In the genomic region with DNA sequence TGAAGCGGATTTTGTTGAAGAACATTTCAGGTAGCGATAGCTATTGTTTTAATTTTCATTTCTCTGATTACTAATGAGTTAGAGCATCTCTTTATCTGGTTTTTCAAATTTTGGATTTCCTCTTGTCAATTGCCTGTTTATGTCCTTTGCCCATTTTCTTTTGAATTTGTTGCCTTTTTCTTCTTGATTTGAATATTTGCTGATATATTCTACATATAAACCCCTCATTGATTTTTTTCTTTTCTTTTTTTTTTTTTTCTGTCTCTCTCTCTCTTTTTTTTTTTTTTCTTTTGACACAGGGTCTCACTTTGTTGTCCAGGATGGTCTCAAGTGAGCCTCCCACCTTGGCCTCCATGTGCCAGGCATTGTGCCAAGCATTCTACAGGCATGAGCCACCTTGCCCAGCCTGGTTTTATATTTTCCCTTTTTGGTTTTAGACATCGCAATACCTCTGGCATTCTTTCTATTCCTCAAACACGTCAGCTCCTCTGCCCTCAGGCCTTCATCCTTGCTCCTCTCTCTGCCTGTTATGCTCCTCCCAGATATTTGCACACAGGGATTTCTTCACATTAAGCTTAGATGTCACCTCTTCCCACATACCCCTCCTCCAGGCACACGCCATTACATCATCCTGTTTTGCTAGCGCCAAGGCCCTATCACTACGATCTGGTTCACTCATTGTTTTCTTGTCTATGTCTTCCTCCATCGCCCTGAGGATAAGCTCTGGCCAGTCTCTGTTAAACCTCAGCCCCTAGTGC, we compare ENCODE assay signal across 10 cellular contexts. TPM values are rescaled to one million over a fixed set of nuclear protein-coding genes. Genes with fewer than 3 reads are reported as not detected.
A peak's percentile ranks its signal among the peaks of the same experiment; 100 is the strongest.
DNase-seq lines count a peak whose midpoint lies in the region; ATAC-seq and TF ChIP-seq lines count a peak whose summit lies in the region.
"Had no signal": no experiment of that assay in that cellular context is flagged by ENCODE, and none has a peak within 500 bp of the region (broad histone marks: within the 10 kb centered on the region; RNA-seq: fewer than 3 reads in every experiment).

No MANE protein-coding gene starts in this region.

- no peaks in the 10 kb centered on the region for H3K79me2 ChIP-seq in PC-3 (ENCODE audit: low read length)

- no peaks in the 10 kb centered on the region for H3F3A ChIP-seq in PC-3 (ENCODE audit: low read length, unreplicated experiment)

- POLR2A ChIA-PET in PC-3 (lab: Charles Lee; ENCODE audit: unreplicated experiment) (no interaction called here), A673 (lab: Charles Lee; ENCODE audit: low non-redundant PET) (no interaction called here)

- no peaks in the 10 kb centered on the region for H3K9me2 ChIP-seq in PC-3 (replicated peaks; ENCODE audit: low read length)

- H3K4me3 ChIP-seq in PC-3 (ENCODE audit: low read length) = no peak overlapping the region
- H3K4me3 ChIP-seq in testis = no peak overlapping the region
- H3K4me3 ChIP-seq in A673 (ENCODE audit: low read depth, low read length, poor library complexity, severe bottlenecking) = no peak overlapping the region
- H3K4me3 ChIP-seq in vagina = no peak overlapping the region

- H3K27ac ChIP-seq in PC-3 (ENCODE audit: low read length) (no peak overlapping the region), testis (no peak overlapping the region), A673 (ENCODE audit: low read depth, low read length, poor library complexity, severe bottlenecking) (no peak overlapping the region), vagina (no peak overlapping the region)

- DNase-seq in ELF-1 (ENCODE audit: low read depth, low spot score) (peak; percentile 81), PC-3 (peak; percentile 88), dermis blood vessel endothelial cell (peak; percentile 73), non-pigmented ciliary epithelial cell (ENCODE audit: low read depth) (peak; percentile 28), testis (no peak), A673 (ENCODE audit: low spot score) (no peak), vagina (ENCODE audit: extremely low spot score in 2 of 2) (no peak)
- DNase-seq: NCI-H146 had no signal

- TF ChIP-seq POLR2A in testis (IDR thresholded peaks at IDR 0.05) (no peak), vagina (IDR thresholded peaks at IDR 0.05) (no peak)

- CTCF ChIA-PET in PC-3 (lab: Charles Lee) (no interaction called here), A673 (lab: Charles Lee) (no interaction called here)

- TF ChIP-seq CTCF in PC-3 (conservative IDR thresholded peaks at IDR 0.05; ENCODE audit: low read depth, low read length) = no peak
- no peak for TF ChIP-seq CTCF in testis (IDR thresholded peaks at IDR 0.05)
- no peak for TF ChIP-seq CTCF in A673 (conservative IDR thresholded peaks at IDR 0.05; ENCODE audit: low read depth, low read length)
- TF ChIP-seq CTCF in vagina (IDR thresholded peaks at IDR 0.05) = no peak

- H3K9me3 ChIP-seq in PC-3 (ENCODE audit: low read length) (no peaks in the 10 kb centered on the region), testis (no peaks in the 10 kb centered on the region), A673 (ENCODE audit: low read depth, low read length, poor library complexity, severe bottlenecking) (no peaks in the 10 kb centered on the region), vagina (no peaks in the 10 kb centered on the region)

- H3K4me1 ChIP-seq in PC-3 (ENCODE audit: insufficient read depth, low read length) (peaks cover 18% of the 10 kb centered on the region), testis (no peaks in the 10 kb centered on the region), A673 (ENCODE audit: insufficient read depth, low read length, poor library complexity, severe bottlenecking) (no peaks in the 10 kb centered on the region), vagina (peaks cover 18% of the 10 kb centered on the region)

- peak; percentile 8; the same call in 1 of the 2 replicates for ATAC-seq in PC-3
- no peak for ATAC-seq in GM19023 (IDR thresholded peaks at IDR 0.05; ENCODE audit: unreplicated experiment)
- ATAC-seq: sciatic nerve had no signal

- WGBS in testis, 2 donors = 83 to 90% methylated on average over 8 of the region's 8 CpGs

- H3K27me3 ChIP-seq in PC-3 (ENCODE audit: low read length) (no peaks in the 10 kb centered on the region), testis (no peaks in the 10 kb centered on the region), A673 (replicated peaks; ENCODE audit: insufficient read depth, low read depth, low read length, poor library complexity) (no peaks in the 10 kb centered on the region), vagina (no peaks in the 10 kb centered on the region)

- intact Hi-C loops in PC-3 (cut with micrococcal nuclease) = no loop called here
- intact Hi-C loops in testis (cut with DNase I; ENCODE audit: low total_unique reads) = no loop called here
- intact Hi-C loops in A673 (cut with micrococcal nuclease; ENCODE audit: unreplicated experiment) = no loop called here
- intact Hi-C loops in vagina (cut with DNase I) = no loop called here

- H3K36me3 ChIP-seq in PC-3 (ENCODE audit: low read depth, low read length) (no peaks in the 10 kb centered on the region), testis (ENCODE audit: low read depth, missing control alignments) (no peaks in the 10 kb centered on the region), A673 (ENCODE audit: insufficient read depth, low read length, poor library complexity, severe bottlenecking) (no peaks in the 10 kb centered on the region), vagina (no peaks in the 10 kb centered on the region)

- BruUV-seq in PC-3 (replicated peaks; lab: Mats Ljungman, UMichigan) (no TSS peak), A673 (replicated peaks; lab: Mats Ljungman, UMichigan) (no TSS peak)

- peak overlapping the region; percentile 51 for H3K4me2 ChIP-seq in PC-3 (ENCODE audit: low read length)

- no peaks in the 10 kb centered on the region for H4K20me1 ChIP-seq in PC-3 (ENCODE audit: low read length)

- no peak overlapping the region for H3K9ac ChIP-seq in PC-3 (ENCODE audit: low read length)

- no peak overlapping the region for H2AFZ ChIP-seq in PC-3 (ENCODE audit: low read length)

RNA-seq across cellular contexts. Expression of a gene that starts 8.5 kb away (rescaled TPM):
- total RNA-seq in PC-3 (2014; rRNA removed) (6.7 and 8.4 TPM in 2 replicates), dermis blood vessel endothelial cell (4.2 and 5.1 TPM in 2 replicates), testis (10 to 100 TPM; 18.6 to 19.9 TPM), A673 (2021) (37.7 and 47.1 TPM in 2 replicates), vagina (10.1 TPM)
- polyA plus RNA-seq in testis (ENCODE audit: insufficient read depth, low read depth, low replicate concordance) = 6.6 TPM

RNA-seq across cellular contexts. Expression of a gene that starts 9.9 kb away (rescaled TPM):
- not detected in 2 replicates for total RNA-seq in PC-3 (2014; rRNA removed)
- total RNA-seq in dermis blood vessel endothelial cell = 0.14 and 0.34 TPM in 2 replicates
- total RNA-seq in testis = 10 to 100 TPM in 1 of 2 donors, 1 to 10 TPM in 1; 9.7 to 57.9 TPM
- 6.5 TPM for polyA plus RNA-seq in testis (ENCODE audit: insufficient read depth, low read depth, low replicate concordance)
- total RNA-seq in A673 (2021) = 0.26 TPM in 1 of 2 replicates, not detected in the other
- 2.7 TPM for total RNA-seq in vagina

RNA-seq across cellular contexts. Expression of a gene that starts 15.0 kb away (rescaled TPM):
- total RNA-seq in PC-3 (2014; rRNA removed) (not detected in 2 replicates), dermis blood vessel endothelial cell (not detected in 2 replicates), testis (not detected), A673 (2021) (not detected in 2 replicates), vagina (not detected)
- not detected for polyA plus RNA-seq in testis (ENCODE audit: insufficient read depth, low read depth, low replicate concordance)
- total RNA-seq: sciatic nerve had no signal

RNA-seq across cellular contexts. Expression of a gene that starts 22.7 kb away (rescaled TPM):
- 136 and 137 TPM in 2 replicates for total RNA-seq in PC-3 (2014; rRNA removed)
- total RNA-seq in dermis blood vessel endothelial cell = 69.4 and 92.4 TPM in 2 replicates
- total RNA-seq in testis = 100 to 1,000 TPM; 143 to 154 TPM
- polyA plus RNA-seq in testis (ENCODE audit: insufficient read depth, low read depth, low replicate concordance) = 139 TPM
- total RNA-seq in A673 (2021) = 115 TPM in 2 replicates
- 45.9 TPM for total RNA-seq in vagina

RNA-seq across cellular contexts. Expression of a gene that starts 26.0 kb away (rescaled TPM):
- 10.4 and 12.9 TPM in 2 replicates for total RNA-seq in PC-3 (2014; rRNA removed)
- 1.9 and 2.9 TPM in 2 replicates for total RNA-seq in dermis blood vessel endothelial cell
- total RNA-seq in testis = 10 to 100 TPM; 13.5 to 13.7 TPM
- polyA plus RNA-seq in testis (ENCODE audit: insufficient read depth, low read depth, low replicate concordance) = 7.5 TPM
- total RNA-seq in A673 (2021) = 4.4 and 6.4 TPM in 2 replicates
- total RNA-seq in vagina = 13.8 TPM

Comparison
In these comparisons a context has a peak if more than half of its experiments do, and no peak if none do; other contexts are left out.
1. DNase-seq: peak in ELF-1 (single experiment), PC-3 (single experiment), dermis blood vessel endothelial cell (single experiment) and non-pigmented ciliary epithelial cell (single experiment); none in testis (single experiment), A673 (single experiment) and vagina (0 of 2).